Comparison of ENCODE assay signal across 14 cellular contexts in genomic region chr11:126477526-126478275, GRCh38.
A peak's percentile ranks its signal among the peaks of the same experiment; 100 is the strongest.
DNase-seq lines count a peak whose midpoint lies in the region; FAIRE-seq and TF ChIP-seq lines count a peak whose summit lies in the region.
"Had no signal": no experiment of that assay in that cellular context is flagged by ENCODE, and none has a peak within 500 bp of the region (broad histone marks: within the 10 kb centered on the region; RNA-seq: fewer than 3 reads in every experiment).

No MANE protein-coding gene starts in this region.

- H3K36me3 Mint-ChIP-seq in activated T-cell treated with anti-CD3 and anti-CD28 coated beads, Interleukin-2, amount 50 U/mL, for 24 hours (ENCODE audit: low read depth), result no peaks in the 10 kb centered on the region
- no peaks in the 10 kb centered on the region for H3K36me3 Mint-ChIP-seq in activated CD4-positive, alpha-beta memory T cell treated with anti-CD3 and anti-CD28 coated beads for 36 hours

- H3K4me3 Mint-ChIP-seq in activated T-cell treated with anti-CD3 and anti-CD28 coated beads, Interleukin-2, amount 50 U/mL, for 24 hours, result no peak overlapping the region
- H3K4me3 Mint-ChIP-seq in activated CD4-positive, alpha-beta memory T cell treated with anti-CD3 and anti-CD28 coated beads for 36 hours, result no peak overlapping the region
- H3K4me3 Mint-ChIP-seq: endodermal cell had no signal

- no peak for TF ChIP-seq POLR2A in H54 (IDR thresholded peaks at IDR 0.05; ENCODE audit: low read depth, low read length)

- peaks cover 18% of the 10 kb centered on the region for H3K4me1 Mint-ChIP-seq in activated T-cell treated with anti-CD3 and anti-CD28 coated beads, Interleukin-2, amount 50 U/mL, for 24 hours (ENCODE audit: low read depth)
- peaks cover 17% of the 10 kb centered on the region for H3K4me1 Mint-ChIP-seq in activated CD4-positive, alpha-beta memory T cell treated with anti-CD3 and anti-CD28 coated beads for 36 hours (ENCODE audit: low read depth)

- H3K4me3 ChIP-seq in HL-60 (replicated peaks; ENCODE audit: insufficient read depth, low read length), result no peak overlapping the region
- H3K4me3 ChIP-seq: tibial artery had no signal

- peak overlapping the region; percentile 47; the same call in 1 of the 2 replicates for H3K27ac ChIP-seq in HL-60 (replicated peaks)
- H3K27ac ChIP-seq: tibial artery had no signal

- no peaks in the 10 kb centered on the region for H3K27me3 ChIP-seq in HL-60 (ENCODE audit: insufficient read depth, poor library complexity, severe bottlenecking)
- H3K27me3 ChIP-seq: BE2C had no signal

- intact Hi-C loops in activated CD4-positive, alpha-beta memory T cell treated with anti-CD3 and anti-CD28 coated beads for 36 hours (cut with micrococcal nuclease), result no loop called here
- intact Hi-C loops in head of caudate nucleus (cut with DNase I), result no loop called here

- no peak overlapping the region for H3K27ac Mint-ChIP-seq in activated T-cell treated with anti-CD3 and anti-CD28 coated beads, Interleukin-2, amount 50 U/mL, for 24 hours
- peak overlapping the region; percentile 21 for H3K27ac Mint-ChIP-seq in activated CD4-positive, alpha-beta memory T cell treated with anti-CD3 and anti-CD28 coated beads for 36 hours
- H3K27ac Mint-ChIP-seq: endodermal cell had no signal

- no peak for TF ChIP-seq CTCF in HL-60 (IDR thresholded peaks at IDR 0.05; ENCODE audit: insufficient read depth, low read length)

- FAIRE-seq in H54 (lab: Jason Lieb, UNC), result no peak
- FAIRE-seq: TTC549 had no signal

- no peaks in the 10 kb centered on the region for H3K9me3 Mint-ChIP-seq in activated T-cell treated with anti-CD3 and anti-CD28 coated beads, Interleukin-2, amount 50 U/mL, for 24 hours
- H3K9me3 Mint-ChIP-seq in activated CD4-positive, alpha-beta memory T cell treated with anti-CD3 and anti-CD28 coated beads for 36 hours, result no peaks in the 10 kb centered on the region
- H3K9me3 Mint-ChIP-seq: endodermal cell had no signal

- CTCF ChIA-PET in activated CD4-positive, alpha-beta memory T cell treated with anti-CD3 and anti-CD28 coated beads for 36 hours (lab: Charles Lee), result interaction anchor here (1.1 to 7.6 kb wide), 4 partner anchors 9 to 167 kb away, joined by 3 to 146 read pairs (median 4); no protein-coding TSS in a partner anchor

- DNase-seq in activated T-cell treated with anti-CD3 and anti-CD28 coated beads, Interleukin-2, amount 50 U/mL, for 24 hours, result peak; percentile 51
- DNase-seq in activated T-cell treated with anti-CD3 and anti-CD28 coated beads, Interleukin-2, amount 50 U/mL, for 1 hour, result no peak
- peak; percentile 54 to 63 for DNase-seq in HL-60 (ENCODE audit: low read depth in 1 of 2, low spot score in 1 of 2)
- peak; percentile 51 for DNase-seq in activated CD4-positive, alpha-beta memory T cell treated with anti-CD3 and anti-CD28 coated beads for 36 hours
- peak; percentile 44 for DNase-seq in retina
- no peak for DNase-seq in COR-L47 (lab: John Stamatoyannopoulos, UW)
- DNase-seq in head of caudate nucleus, result no peak
- DNase-seq in H54 (ENCODE audit: insufficient read length, low spot score), result no peak
- DNase-seq: amniotic stem cell, BE2C, endodermal cell, mesenchymal stem cell, tibial artery had no signal

- no peaks in the 10 kb centered on the region for H3K27me3 Mint-ChIP-seq in activated T-cell treated with anti-CD3 and anti-CD28 coated beads, Interleukin-2, amount 50 U/mL, for 24 hours
- H3K27me3 Mint-ChIP-seq in activated CD4-positive, alpha-beta memory T cell treated with anti-CD3 and anti-CD28 coated beads for 36 hours, result peaks cover 1% of the 10 kb centered on the region

- POLR2A ChIA-PET in activated CD4-positive, alpha-beta memory T cell treated with anti-CD3 and anti-CD28 coated beads for 36 hours (lab: Charles Lee), result no interaction called here

Comparison
In these comparisons a context has a peak if more than half of its experiments do, and no peak if none do; other contexts are left out.
1. DNase-seq: peak in activated T-cell treated with anti-CD3 and anti-CD28 coated beads, Interleukin-2, amount 50 U/mL, for 24 hours (single experiment), HL-60 (2 of 2), activated CD4-positive, alpha-beta memory T cell treated with anti-CD3 and anti-CD28 coated beads for 36 hours (single experiment) and retina (single experiment); none in activated T-cell treated with anti-CD3 and anti-CD28 coated beads, Interleukin-2, amount 50 U/mL, for 1 hour (single experiment), COR-L47 (single experiment), head of caudate nucleus (0 of 42) and H54 (single experiment).